In the genomic region with DNA sequence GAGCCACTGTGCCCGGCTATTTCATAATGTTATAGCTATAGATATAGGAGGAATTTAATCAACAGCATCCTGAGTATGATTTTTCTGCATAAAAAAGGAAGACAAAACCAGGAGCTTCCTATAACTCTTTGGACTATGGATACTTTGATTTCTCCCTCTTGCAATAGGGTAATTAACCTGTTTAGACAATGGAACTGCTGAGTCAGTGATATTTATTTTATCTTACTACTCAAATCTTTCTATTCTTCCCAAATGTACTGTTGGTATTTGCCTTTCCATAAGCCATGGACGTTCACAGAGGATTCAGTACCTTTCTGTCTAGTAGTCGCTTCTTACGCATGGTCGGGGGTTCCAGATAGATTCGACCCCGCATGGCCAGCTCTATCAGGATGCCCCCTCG, we compare ENCODE assay signal across 1 cellular context.
TF ChIP-seq lines count a peak whose summit lies in the region.

No MANE protein-coding gene starts in this region.

TF ChIP-seq in H1, 55 proteins besides CTCF, POLR2A, EP300 and RAD21:
- TF ChIP-seq POLR2AphosphoS5 (IDR thresholded peaks at IDR 0.05; ENCODE audit: low read depth, low read length) (no peak), KDM1A (IDR thresholded peaks at IDR 0.05; ENCODE audit: borderline replicate concordance, low read length) (no peak), MAFK (IDR thresholded peaks at IDR 0.05; ENCODE audit: low read depth, low read length) (peak; percentile 85)
